In genomic region chr6:166330612-166331011, GRCh38 we compare ENCODE assay signal across 1 cellular context.
A peak's percentile ranks its signal among the peaks of the same experiment; 100 is the strongest.
TF ChIP-seq lines count a peak whose summit lies in the region.

No MANE protein-coding gene starts in this region.

TF ChIP-seq in H1, 55 proteins besides CTCF, POLR2A, EP300 and RAD21:
- TF ChIP-seq ASH2L (IDR thresholded peaks at IDR 0.05; ENCODE audit: low read length) (peak; percentile 37), TEAD4 (IDR thresholded peaks at IDR 0.05; ENCODE audit: low read depth, low read length) (no peak), POLR2AphosphoS5 (IDR thresholded peaks at IDR 0.05; ENCODE audit: low read depth, low read length) (peak; percentile 27; the same call in 1 of the 2 replicates), MAX (IDR thresholded peaks at IDR 0.05) (peak; percentile 18; the same call in 1 of the 2 replicates), TAF1 (IDR thresholded peaks at IDR 0.05; ENCODE audit: low read depth, low read length) (peak; percentile 64; the same call in 1 of the 2 replicates), SIN3A (conservative IDR thresholded peaks at IDR 0.05 in 1 of 2, IDR thresholded peaks at IDR 0.05 in 1 of 2; ENCODE audit: low read depth in 1 of 2, low read length in 2 of 2) (0 out of 4 replicates have a peak, but pooled peaks of 1 of the 2 experiments have one; percentile 39), TBP (IDR thresholded peaks at IDR 0.05; ENCODE audit: low read depth, low read length) (peak; percentile 33; the same call in 1 of the 2 replicates), CREB1 (IDR thresholded peaks at IDR 0.05) (peak; percentile 59; the same call in 1 of the 2 replicates), BCL11A (IDR thresholded peaks at IDR 0.05; ENCODE audit: low read depth in 2 of 2, low read length in 2 of 2) (no peak), SP1 (IDR thresholded peaks at IDR 0.05; ENCODE audit: low read depth, low read length) (peak; percentile 27; the same call in 1 of the 2 replicates), KDM1A (IDR thresholded peaks at IDR 0.05; ENCODE audit: borderline replicate concordance, low read length) (no peak)
- TF ChIP-seq, protein P1, sequence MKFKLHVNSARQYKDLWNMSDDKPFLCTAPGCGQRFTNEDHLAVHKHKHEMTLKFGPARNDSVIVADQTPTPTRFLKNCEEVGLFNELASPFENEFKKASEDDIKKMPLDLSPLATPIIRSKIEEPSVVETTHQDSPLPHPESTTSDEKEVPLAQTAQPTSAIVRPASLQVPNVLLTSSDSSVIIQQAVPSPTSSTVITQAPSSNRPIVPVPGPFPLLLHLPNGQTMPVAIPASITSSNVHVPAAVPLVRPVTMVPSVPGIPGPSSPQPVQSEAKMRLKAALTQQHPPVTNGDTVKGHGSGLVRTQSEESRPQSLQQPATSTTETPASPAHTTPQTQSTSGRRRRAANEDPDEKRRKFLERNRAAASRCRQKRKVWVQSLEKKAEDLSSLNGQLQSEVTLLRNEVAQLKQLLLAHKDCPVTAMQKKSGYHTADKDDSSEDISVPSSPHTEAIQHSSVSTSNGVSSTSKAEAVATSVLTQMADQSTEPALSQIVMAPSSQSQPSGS (IDR thresholded peaks at IDR 0.05; ENCODE audit: low read length): no peak
